ENCODE assay signal across 8 cellular contexts in the genomic region with DNA sequence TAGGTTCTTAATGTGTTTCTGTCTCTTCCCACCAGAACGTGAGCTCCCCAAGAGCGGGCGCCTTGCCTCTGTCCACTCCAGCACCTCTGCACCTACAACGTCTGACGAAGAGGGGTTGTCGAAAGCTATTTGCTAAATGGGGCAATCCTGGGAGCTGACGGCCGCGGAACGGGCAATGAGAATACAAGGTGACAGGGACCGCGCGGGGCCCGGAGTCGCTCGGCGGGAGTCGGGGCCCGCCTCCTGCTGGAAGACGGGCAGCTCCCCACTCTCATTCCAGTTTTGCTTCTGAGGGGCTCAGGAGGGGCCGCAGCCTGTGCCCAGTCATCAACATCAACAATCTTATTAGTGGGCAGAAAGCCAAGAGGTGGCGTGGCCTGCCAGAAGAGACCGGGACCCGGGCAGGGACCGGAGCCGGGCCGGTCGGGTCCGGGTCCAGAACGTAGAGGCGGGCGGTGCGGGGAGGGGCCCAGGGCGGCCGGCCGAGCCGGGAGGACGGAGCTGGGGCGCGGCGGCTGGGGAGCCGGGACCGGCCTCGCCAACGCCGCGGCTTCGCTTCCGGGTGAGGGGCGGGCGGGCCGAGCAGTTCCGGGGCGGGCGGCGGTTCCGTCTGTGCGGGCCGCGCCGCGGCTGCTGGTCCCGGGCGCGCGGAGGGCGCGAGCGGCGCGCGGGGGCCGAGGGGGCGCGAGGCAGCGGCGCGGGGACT. TPM values are rescaled to one million over a fixed set of nuclear protein-coding genes. Genes with fewer than 3 reads are reported as not detected.
DNase-seq lines count a peak whose midpoint lies in the region; ATAC-seq, FAIRE-seq and TF ChIP-seq lines count a peak whose summit lies in the region.

TSS of gene MOSMO (plus strand) at position 603 of the 706 bp plus-strand sequence. CDS start 191 bp downstream, outside the sequence.

- TF ChIP-seq CTCF in AG09309 (IDR thresholded peaks at IDR 0.05; ENCODE audit: control insufficient read depth, insufficient read depth, low read depth, low read length, missing control alignments) (no peak), astrocyte (IDR thresholded peaks at IDR 0.05; ENCODE audit: insufficient read depth, low read depth, low read length) (no peak), hepatocyte (IDR thresholded peaks at IDR 0.05; ENCODE audit: poor library complexity) (no peak), vagina (IDR thresholded peaks at IDR 0.05) (no peak)

- no peaks in the 10 kb centered on the region for H3K9me3 Mint-ChIP-seq in T-helper 1 cell treated with Interleukin-12 subunit alpha and Interleukin-12 subunit beta and Interleukin-4 antibody, amounts not matched to agents 30 μg/mL and 1 μg/mL, for 36 hours
- H3K9me3 Mint-ChIP-seq in astrocyte (ENCODE audit: unreplicated experiment): no peaks in the 10 kb centered on the region

- H2AFZ ChIP-seq in astrocyte (ENCODE audit: low read depth, low read length) (peak within 1 kb of the TSS; percentile 76), hepatocyte (peak within 1 kb of the TSS; percentile 99)

- peak within 1 kb of the TSS; percentile 58 for H3K27ac Mint-ChIP-seq in T-helper 1 cell treated with Interleukin-12 subunit alpha and Interleukin-12 subunit beta and Interleukin-4 antibody, amounts not matched to agents 30 μg/mL and 1 μg/mL, for 36 hours
- H3K27ac Mint-ChIP-seq in astrocyte (ENCODE audit: unreplicated experiment): peak within 1 kb of the TSS; percentile 30

- peak within 1 kb of the TSS; percentile 87 for H3K4me3 Mint-ChIP-seq in T-helper 1 cell treated with Interleukin-12 subunit alpha and Interleukin-12 subunit beta and Interleukin-4 antibody, amounts not matched to agents 30 μg/mL and 1 μg/mL, for 36 hours
- peak within 1 kb of the TSS; percentile 92 for H3K4me3 Mint-ChIP-seq in astrocyte (ENCODE audit: unreplicated experiment)

- peaks cover 12% of the 10 kb centered on the region for H3K4me1 ChIP-seq in astrocyte (ENCODE audit: insufficient read depth, low read length)
- H3K4me1 ChIP-seq in hepatocyte (ENCODE audit: insufficient read depth): peaks cover 4% of the 10 kb centered on the region
- H3K4me1 ChIP-seq in vagina: peaks cover 29% of the 10 kb centered on the region

- TF ChIP-seq POLR2A in vagina (IDR thresholded peaks at IDR 0.05): no peak

- peak within 1 kb of the TSS; percentile 87 for H3K9ac ChIP-seq in astrocyte (ENCODE audit: low read length)

- H3K9me3 ChIP-seq in astrocyte (ENCODE audit: insufficient read depth, low read depth, low read length) (no peaks in the 10 kb centered on the region), hepatocyte (ENCODE audit: low read depth) (no peaks in the 10 kb centered on the region), vagina (no peaks in the 10 kb centered on the region)

- H3K27ac ChIP-seq in astrocyte (ENCODE audit: low read depth, low read length) (peak within 1 kb of the TSS; percentile 73), hepatocyte (peak within 1 kb of the TSS; percentile 93), vagina (peak within 1 kb of the TSS; percentile 83)

- peak; percentile 76 for ATAC-seq in GM19035 (IDR thresholded peaks at IDR 0.05; ENCODE audit: unreplicated experiment)

- 1% methylated on average over 33 of the region's 78 CpGs for WGBS in hepatocyte (ENCODE audit: low lambda C conversion rate, missing lambda C conversion rate)

- intact Hi-C loops in vagina (cut with DNase I): loop anchor here (5.0 kb wide), 1 partner anchor 290 kb away; the partner anchor contains the start of gene POLR3E

- H3K36me3 Mint-ChIP-seq in T-helper 1 cell treated with Interleukin-12 subunit alpha and Interleukin-12 subunit beta and Interleukin-4 antibody, amounts not matched to agents 30 μg/mL and 1 μg/mL, for 36 hours (ENCODE audit: low read depth): peaks cover 10% of the 10 kb centered on the region
- no peaks in the 10 kb centered on the region for H3K36me3 Mint-ChIP-seq in astrocyte (ENCODE audit: low read depth, unreplicated experiment)

- TF ChIP-seq RAD21 in Ishikawa (IDR thresholded peaks at IDR 0.05; ENCODE audit: low read depth): no peak

- H3K27me3 ChIP-seq in astrocyte (ENCODE audit: insufficient read depth, low read length): peaks cover 3% of the 10 kb centered on the region
- no peaks in the 10 kb centered on the region for H3K27me3 ChIP-seq in hepatocyte
- no peaks in the 10 kb centered on the region for H3K27me3 ChIP-seq in vagina

- H4K20me1 ChIP-seq in astrocyte (ENCODE audit: insufficient read depth, low read length) (peaks cover 35% of the 10 kb centered on the region), hepatocyte (ENCODE audit: insufficient read depth, poor library complexity, severe bottlenecking) (peaks cover 15% of the 10 kb centered on the region)

- H3K4me1 Mint-ChIP-seq in T-helper 1 cell treated with Interleukin-12 subunit alpha and Interleukin-12 subunit beta and Interleukin-4 antibody, amounts not matched to agents 30 μg/mL and 1 μg/mL, for 36 hours (ENCODE audit: low read depth): peaks cover 26% of the 10 kb centered on the region
- H3K4me1 Mint-ChIP-seq in astrocyte (ENCODE audit: low read depth, unreplicated experiment): no peaks in the 10 kb centered on the region

- peaks cover 14% of the 10 kb centered on the region for H3K27me3 Mint-ChIP-seq in T-helper 1 cell treated with Interleukin-12 subunit alpha and Interleukin-12 subunit beta and Interleukin-4 antibody, amounts not matched to agents 30 μg/mL and 1 μg/mL, for 36 hours (ENCODE audit: low read depth)
- H3K27me3 Mint-ChIP-seq in astrocyte (ENCODE audit: low read depth, unreplicated experiment): peaks cover 5% of the 10 kb centered on the region

- no peaks in the 10 kb centered on the region for H3K9me2 ChIP-seq in hepatocyte (replicated peaks; ENCODE audit: insufficient read depth)

- H3K36me3 ChIP-seq in astrocyte (ENCODE audit: insufficient read depth, low read length): no peaks in the 10 kb centered on the region
- H3K36me3 ChIP-seq in hepatocyte (replicated peaks; ENCODE audit: insufficient read depth, low read depth): no peaks in the 10 kb centered on the region
- no peaks in the 10 kb centered on the region for H3K36me3 ChIP-seq in vagina

- peak within 1 kb of the TSS; percentile 97 for H3K4me2 ChIP-seq in astrocyte (ENCODE audit: low read length)
- H3K4me2 ChIP-seq in hepatocyte: peak within 1 kb of the TSS; percentile 99

- FAIRE-seq in astrocyte (lab: Jason Lieb, UNC): no peak

- H3K79me2 ChIP-seq in astrocyte (ENCODE audit: insufficient read depth, low read length) (peaks cover 43% of the 10 kb centered on the region), hepatocyte (peaks cover 43% of the 10 kb centered on the region)

- no peak for DNase-seq in AG09309 (ENCODE audit: low read depth)
- DNase-seq in astrocyte (ENCODE audit: low read depth): peak; percentile 56
- peak; percentile 84 for DNase-seq in hepatocyte (ENCODE audit: low spot score)
- DNase-seq in renal cortical epithelial cell (ENCODE audit: low read depth): peak; percentile 52
- DNase-seq in vagina (ENCODE audit: extremely low spot score in 2 of 2): no peak

- H3K4me3 ChIP-seq in AG09309 (ENCODE audit: control insufficient read depth, low read depth, low read length) (peak within 1 kb of the TSS; percentile 97), astrocyte (ENCODE audit: insufficient read depth, low read depth, low read length) (peak within 1 kb of the TSS; percentile 65), hepatocyte (peak within 1 kb of the TSS; percentile 97), vagina (peak within 1 kb of the TSS; percentile 85 to 93)

- no peak for TF ChIP-seq EP300 in Ishikawa (IDR thresholded peaks at IDR 0.05; ENCODE audit: borderline replicate concordance)

TF ChIP-seq in Ishikawa, 13 proteins besides CTCF, POLR2A, EP300 and RAD21:
- TF ChIP-seq CEBPB (IDR thresholded peaks at IDR 0.05) (no peak), EGR1 (IDR thresholded peaks at IDR 0.05) (0 out of 2 replicates have a peak, but pooled peaks have one; percentile 20), NFIC (IDR thresholded peaks at IDR 0.05) (peak; percentile 73), TAF1 (IDR thresholded peaks at IDR 0.05; ENCODE audit: low read depth) (peak; percentile 25; the same call in 1 of the 2 replicates)
- TF ChIP-seq, protein P1, sequence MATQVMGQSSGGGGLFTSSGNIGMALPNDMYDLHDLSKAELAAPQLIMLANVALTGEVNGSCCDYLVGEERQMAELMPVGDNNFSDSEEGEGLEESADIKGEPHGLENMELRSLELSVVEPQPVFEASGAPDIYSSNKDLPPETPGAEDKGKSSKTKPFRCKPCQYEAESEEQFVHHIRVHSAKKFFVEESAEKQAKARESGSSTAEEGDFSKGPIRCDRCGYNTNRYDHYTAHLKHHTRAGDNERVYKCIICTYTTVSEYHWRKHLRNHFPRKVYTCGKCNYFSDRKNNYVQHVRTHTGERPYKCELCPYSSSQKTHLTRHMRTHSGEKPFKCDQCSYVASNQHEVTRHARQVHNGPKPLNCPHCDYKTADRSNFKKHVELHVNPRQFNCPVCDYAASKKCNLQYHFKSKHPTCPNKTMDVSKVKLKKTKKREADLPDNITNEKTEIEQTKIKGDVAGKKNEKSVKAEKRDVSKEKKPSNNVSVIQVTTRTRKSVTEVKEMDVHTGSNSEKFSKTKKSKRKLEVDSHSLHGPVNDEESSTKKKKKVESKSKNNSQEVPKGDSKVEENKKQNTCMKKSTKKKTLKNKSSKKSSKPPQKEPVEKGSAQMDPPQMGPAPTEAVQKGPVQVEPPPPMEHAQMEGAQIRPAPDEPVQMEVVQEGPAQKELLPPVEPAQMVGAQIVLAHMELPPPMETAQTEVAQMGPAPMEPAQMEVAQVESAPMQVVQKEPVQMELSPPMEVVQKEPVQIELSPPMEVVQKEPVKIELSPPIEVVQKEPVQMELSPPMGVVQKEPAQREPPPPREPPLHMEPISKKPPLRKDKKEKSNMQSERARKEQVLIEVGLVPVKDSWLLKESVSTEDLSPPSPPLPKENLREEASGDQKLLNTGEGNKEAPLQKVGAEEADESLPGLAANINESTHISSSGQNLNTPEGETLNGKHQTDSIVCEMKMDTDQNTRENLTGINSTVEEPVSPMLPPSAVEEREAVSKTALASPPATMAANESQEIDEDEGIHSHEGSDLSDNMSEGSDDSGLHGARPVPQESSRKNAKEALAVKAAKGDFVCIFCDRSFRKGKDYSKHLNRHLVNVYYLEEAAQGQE (IDR thresholded peaks at IDR 0.05; ENCODE audit: low read depth): peak; percentile 76
TF ChIP-seq in Ishikawa: peak in this region for 4.

RNA-seq across cellular contexts. Expression of gene MOSMO, which starts in this region (rescaled TPM):
- total RNA-seq in astrocyte (10.7 and 11.5 TPM in 2 replicates), hepatocyte (16.1 and 24.5 TPM in 2 replicates), renal cortical epithelial cell (4.7 and 12.1 TPM in 2 replicates), vagina (33.9 TPM)
- polyA plus RNA-seq in hepatocyte: 5.7 and 6.5 TPM in 2 replicates

Comparison
In these comparisons a context has a peak if more than half of its experiments do, and no peak if none do; other contexts are left out.
1. DNase-seq: peak in astrocyte (single experiment), hepatocyte (single experiment) and renal cortical epithelial cell (single experiment); none in AG09309 (single experiment) and vagina (0 of 2).
2. Peak in every context shown above with its lines, with median percentiles within 50 percentile points of each other: H3K4me3 ChIP-seq and H3K27ac ChIP-seq.